35 cellular contexts compared by ENCODE assay signal in genomic region chr3:48026951-48027908, GRCh38. TPM values are rescaled to one million over a fixed set of nuclear protein-coding genes. Genes with fewer than 3 reads are reported as not detected.
DNase-seq lines count a peak whose midpoint lies in the region; ATAC-seq and TF ChIP-seq lines count a peak whose summit lies in the region.
"Had no signal": no experiment of that assay in that cellular context is flagged by ENCODE, and none has a peak within 500 bp of the region (broad histone marks: within the 10 kb centered on the region; RNA-seq: fewer than 3 reads in every experiment).

No MANE protein-coding gene starts in this region.

- no peak overlapping the region for H3K4me3 Mint-ChIP-seq in CD8-positive, alpha-beta memory T cell
- H3K4me3 Mint-ChIP-seq: CD4-positive, alpha-beta T cell; natural killer cell; stimulated activated naive CD8-positive, alpha-beta T cell treated with anti-CD3 and anti-CD28 coated beads, Interleukin-15, Interleukin-2, amounts not matched to agents 100 ng/mL and 50 ng/mL, for 24 hours had no signal

- H3K4me1 ChIP-seq in right cardiac atrium (ENCODE audit: control insufficient read depth, insufficient read depth, low read length) (peaks cover 3% of the 10 kb centered on the region), left ventricle myocardium inferior (peaks cover 83% of the 10 kb centered on the region), mammary epithelial cell (ENCODE audit: insufficient read depth, low read length) (peaks cover 10% of the 10 kb centered on the region), right lobe of liver (peaks cover 0 to 24% (median 3%) of the 10 kb centered on the region in 4 donors)
- H3K4me1 ChIP-seq in CD8-positive, alpha-beta memory T cell (ENCODE audit: insufficient read depth, low read length): no peaks in the 10 kb centered on the region
- H3K4me1 ChIP-seq: uterus had no signal

- no peak overlapping the region for H3K9ac ChIP-seq in mammary epithelial cell (ENCODE audit: insufficient read depth, low read length)

- H2AFZ ChIP-seq in mammary epithelial cell (ENCODE audit: low read depth, low read length): no peak overlapping the region

- CTCF ChIA-PET in mammary epithelial cell (lab: Charles Lee; ENCODE audit: low non-redundant PET): no interaction called here
- CTCF ChIA-PET in CD8-positive, alpha-beta memory T cell (lab: Charles Lee): no interaction called here

- intact Hi-C loops in right cardiac atrium (cut with DNase I) (no loop called here), left ventricle myocardium inferior (cut with micrococcal nuclease) (no loop called here), mammary epithelial cell (cut with micrococcal nuclease) (no loop called here), right lobe of liver (cut with DNase I) (no loop called here)

- H3K4me3 ChIP-seq in right cardiac atrium (ENCODE audit: low read length) (no peak overlapping the region), left ventricle myocardium inferior (no peak overlapping the region), mammary epithelial cell (replicated peaks in 1 of 3; ENCODE audit: insufficient read depth in 1 of 3, low read depth in 2 of 3, low read length in 3 of 3) (no peak overlapping the region), right lobe of liver (no peak overlapping the region)
- H3K4me3 ChIP-seq in CD8-positive, alpha-beta memory T cell (ENCODE audit: low read length): no peak overlapping the region
- H3K4me3 ChIP-seq: coronary artery, esophagus muscularis mucosa, HAP-1, thyroid gland, uterus had no signal

- H3K36me3 ChIP-seq in left ventricle myocardium inferior (no peaks in the 10 kb centered on the region), mammary epithelial cell (ENCODE audit: insufficient read depth, low read length) (no peaks in the 10 kb centered on the region), right lobe of liver (no peaks in the 10 kb centered on the region)
- H3K36me3 ChIP-seq in CD8-positive, alpha-beta memory T cell (ENCODE audit: insufficient read depth, low read length): no peaks in the 10 kb centered on the region
- H3K36me3 ChIP-seq: esophagus muscularis mucosa, HAP-1, thyroid gland, uterus, WERI-Rb-1 had no signal

- POLR2A ChIA-PET in CD8-positive, alpha-beta memory T cell (lab: Charles Lee): no interaction called here

- H3K27ac Mint-ChIP-seq in CD8-positive, alpha-beta memory T cell: no peak overlapping the region
- H3K27ac Mint-ChIP-seq: activated naive CD4-positive, alpha-beta T cell treated with anti-CD3 and anti-CD28 coated beads, Interleukin-2, amount 50 U/mL, for 72 hours; CD4-positive, alpha-beta T cell; natural killer cell; stimulated activated naive CD8-positive, alpha-beta T cell treated with anti-CD3 and anti-CD28 coated beads, Interleukin-15, Interleukin-2, amounts not matched to agents 100 ng/mL and 50 ng/mL, for 24 hours had no signal

- TF ChIP-seq CTCF in left ventricle myocardium inferior (IDR thresholded peaks at IDR 0.05; ENCODE audit: borderline replicate concordance) (no peak), mammary epithelial cell (conservative IDR thresholded peaks at IDR 0.05 in 1 of 2, IDR thresholded peaks at IDR 0.05 in 1 of 2; ENCODE audit: extremely low read depth in 1 of 2, insufficient read depth in 1 of 2, low read depth in 1 of 2, low read length in 2 of 2) (no peak), right lobe of liver (IDR thresholded peaks at IDR 0.05) (no peak)

- 75% methylated on average over 10 of the region's 10 CpGs for WGBS in right cardiac atrium
- 67% methylated on average over 10 of the region's 10 CpGs for WGBS in mammary epithelial cell (ENCODE audit: low coverage, missing lambda C conversion rate)
- WGBS in right lobe of liver (ENCODE audit: insufficient coverage, low coverage, low lambda C conversion rate, missing lambda C conversion rate): 68% methylated on average over 9 of the region's 10 CpGs

- H3K36me3 Mint-ChIP-seq in CD8-positive, alpha-beta memory T cell: peaks cover 0 to 2% (median 0%) of the 10 kb centered on the region in 3 donors
- H3K36me3 Mint-ChIP-seq: activated naive CD4-positive, alpha-beta T cell treated with anti-CD3 and anti-CD28 coated beads, Interleukin-2, amount 50 U/mL, for 72 hours; natural killer cell had no signal

- no peaks in the 10 kb centered on the region for H4K20me1 ChIP-seq in mammary epithelial cell (ENCODE audit: insufficient read depth, low read length)

- H3K79me2 ChIP-seq in mammary epithelial cell (ENCODE audit: insufficient read depth, low read length): peaks cover 95% of the 10 kb centered on the region

- no peaks in the 10 kb centered on the region for H3K27me3 Mint-ChIP-seq in CD8-positive, alpha-beta memory T cell
- H3K27me3 Mint-ChIP-seq: CD4-positive, alpha-beta T cell; stimulated activated naive CD8-positive, alpha-beta T cell treated with anti-CD3 and anti-CD28 coated beads, Interleukin-15, Interleukin-2, amounts not matched to agents 100 ng/mL and 50 ng/mL, for 24 hours had no signal

- no peak for DNase-seq in right cardiac atrium
- no peak for DNase-seq in left ventricle myocardium inferior
- DNase-seq in mammary epithelial cell: peak; percentile 51
- DNase-seq in right lobe of liver: no peak
- no peak for DNase-seq in dedifferentiated amniotic fluid mesenchymal stem cell (ENCODE audit: extremely low spot score)
- DNase-seq in COR-L47 (lab: John Stamatoyannopoulos, UW): no peak
- no peak for DNase-seq in CD8-positive, alpha-beta memory T cell
- DNase-seq: activated CD4-positive, alpha-beta T cell treated with anti-CD3 and anti-CD28 coated beads for 48 hours; activated effector memory CD4-positive, alpha-beta T cell treated with Interleukin-2 at 50 U/mL for 16 hours; AML-193; amygdala; CD4-positive, alpha-beta T cell; DMS153; foreskin fibroblast; head of caudate nucleus; islet precursor cell; Kasumi-1; natural killer cell; NCI-H1417 treated with DMSO at 0.1 percent for 48 hours; NCI-H2029 treated with DMSO at 0.1 percent for 48 hours; NCI-H2227 treated with DMSO at 0.1 percent for 48 hours; NCI-H526; SHP77; small intestine; stimulated activated CD4-positive, alpha-beta T cell treated with anti-CD3 and anti-CD28 coated beads, Interleukin-1b, Interleukin-23, amount 100 ng/mL, for 48 hours; T-helper 9 cell; thyroid gland; uterus; WERI-Rb-1 had no signal

- in situ Hi-C loops in mammary epithelial cell (cut with MboI; ENCODE audit: low sequenced_read_pairs in 2 of 2): no loop called here

- H3K9me3 Mint-ChIP-seq in CD8-positive, alpha-beta memory T cell: no peaks in the 10 kb centered on the region
- H3K9me3 Mint-ChIP-seq: CD4-positive, alpha-beta T cell; natural killer cell; stimulated activated naive CD8-positive, alpha-beta T cell treated with anti-CD3 and anti-CD28 coated beads, Interleukin-15, Interleukin-2, amounts not matched to agents 100 ng/mL and 50 ng/mL, for 24 hours had no signal

- no peak for TF ChIP-seq POLR2A in right lobe of liver (IDR thresholded peaks at IDR 0.05)

- dilution Hi-C loops in mammary epithelial cell (cut with HindIII; ENCODE audit: low sequenced_read_pairs): no loop called here

- ATAC-seq in right cardiac atrium (no peak), right lobe of liver (peak in 3 of 4 donors; percentile 21 to 36 (median 28)), GM19463 (IDR thresholded peaks at IDR 0.05; ENCODE audit: unreplicated experiment) (no peak)
- ATAC-seq: activated naive CD4-positive, alpha-beta T cell treated with anti-CD3 and anti-CD28 coated beads, Interleukin-2, amount 50 U/mL, for 72 hours; natural killer cell had no signal

- H3K27me3 ChIP-seq in right cardiac atrium (ENCODE audit: control insufficient read depth, insufficient read depth) (no peaks in the 10 kb centered on the region), left ventricle myocardium inferior (ENCODE audit: low read depth) (no peaks in the 10 kb centered on the region), mammary epithelial cell (ENCODE audit: insufficient read depth, low read length) (no peaks in the 10 kb centered on the region), right lobe of liver (no peaks in the 10 kb centered on the region)
- no peaks in the 10 kb centered on the region for H3K27me3 ChIP-seq in CD8-positive, alpha-beta memory T cell (ENCODE audit: insufficient read depth, low read length, poor library complexity, severe bottlenecking)
- H3K27me3 ChIP-seq: esophagus muscularis mucosa, thyroid gland, uterus had no signal

- H3K4me2 ChIP-seq in mammary epithelial cell (ENCODE audit: insufficient read depth, low read depth, low read length): peak overlapping the region; percentile 56

- H3K27ac ChIP-seq in right cardiac atrium (ENCODE audit: low read length) (peak overlapping the region; percentile 19), left ventricle myocardium inferior (replicated peaks) (no peak overlapping the region), mammary epithelial cell (ENCODE audit: insufficient read depth, low read depth, low read length) (no peak overlapping the region), right lobe of liver (no peak overlapping the region)
- H3K27ac ChIP-seq in CD8-positive, alpha-beta memory T cell (ENCODE audit: low read depth, low read length): no peak overlapping the region
- H3K27ac ChIP-seq: coronary artery, esophagus muscularis mucosa, thyroid gland, uterus, WERI-Rb-1 had no signal

- no TSS peak for BruUV-seq in mammary epithelial cell (replicated peaks; lab: Mats Ljungman, UMichigan)

- H3K4me1 Mint-ChIP-seq in CD8-positive, alpha-beta memory T cell: peaks cover 11 to 41% (median 38%) of the 10 kb centered on the region in 3 donors

- H3K9me3 ChIP-seq in right cardiac atrium (ENCODE audit: control insufficient read depth, low read length) (no peaks in the 10 kb centered on the region), left ventricle myocardium inferior (replicated peaks) (no peaks in the 10 kb centered on the region), mammary epithelial cell (replicated peaks; ENCODE audit: insufficient read depth, low read length) (no peaks in the 10 kb centered on the region), right lobe of liver (no peaks in the 10 kb centered on the region)
- H3K9me3 ChIP-seq in CD8-positive, alpha-beta memory T cell (ENCODE audit: low read length): no peaks in the 10 kb centered on the region
- H3K9me3 ChIP-seq: esophagus muscularis mucosa, HAP-1, thyroid gland, uterus had no signal

RNA-seq across cellular contexts. Expression of gene MAP4, which starts 11.0 kb away (rescaled TPM):
- total RNA-seq in right cardiac atrium (100 to 1,000 TPM; 443 to 557 (median 472) TPM), left ventricle myocardium inferior (662 TPM), mammary epithelial cell (100 to 1,000 TPM; 148 to 288 TPM), right lobe of liver (10 to 100 TPM; 59.1 to 94.9 (median 66.2) TPM)
- polyA plus RNA-seq in right cardiac atrium (267 TPM), mammary epithelial cell (119 TPM)
- polyA minus RNA-seq in mammary epithelial cell: 222 TPM
- total RNA-seq in CD8-positive, alpha-beta memory T cell: 100 to 1,000 TPM; 114 to 117 TPM
- polyA plus RNA-seq in CD8-positive, alpha-beta memory T cell: 55.7 TPM

Comparison
In these comparisons a context has a peak if more than half of its experiments do, and no peak if none do; other contexts are left out.
1. ATAC-seq: peak in right lobe of liver (3 of 4); none in right cardiac atrium (0 of 2) and GM19463 (single experiment).